Comparison of ENCODE assay signal across 28 cellular contexts in the genomic region with DNA sequence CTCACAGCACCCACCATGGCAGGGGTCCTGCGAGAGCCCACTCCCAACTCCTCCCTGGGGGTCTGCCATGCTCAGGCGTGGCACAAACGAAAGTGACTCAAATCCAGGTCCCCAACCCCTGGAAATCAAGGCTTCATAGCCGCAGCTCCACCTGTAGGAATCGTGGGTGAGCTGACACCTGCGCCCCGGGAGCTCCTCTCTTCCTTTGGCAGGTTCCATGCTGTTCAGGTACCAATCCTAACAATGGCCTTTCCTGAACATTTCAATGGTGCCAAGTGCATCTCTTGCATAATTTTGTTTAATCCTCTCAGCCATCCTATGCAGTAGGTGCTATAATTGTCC. TPM values are rescaled to one million over a fixed set of nuclear protein-coding genes. Genes with fewer than 3 reads are reported as not detected.
DNase-seq lines count a peak whose midpoint lies in the region; ATAC-seq, FAIRE-seq and TF ChIP-seq lines count a peak whose summit lies in the region.
"Had no signal": no experiment of that assay in that cellular context is flagged by ENCODE, and none has a peak within 500 bp of the region (broad histone marks: within the 10 kb centered on the region; RNA-seq: fewer than 3 reads in every experiment).

No MANE protein-coding gene starts in this region.

- H3K27ac ChIP-seq in GM23338 (ENCODE audit: low read depth) (no peak overlapping the region), H1 (ENCODE audit: low read depth, low read length) (no peak overlapping the region), osteoblast (ENCODE audit: low read depth, low read length) (no peak overlapping the region)
- H3K27ac ChIP-seq: SJSA1 had no signal

- peaks cover 6% of the 10 kb centered on the region for H3K27me3 Mint-ChIP-seq in GM23338 (ENCODE audit: insufficient read depth, low read depth, poor library complexity)

- peak; percentile 27 for ATAC-seq in GM23338
- ATAC-seq in left colon: no peak
- ATAC-seq: CD8-positive, alpha-beta T cell; GM12878; K562 had no signal

- no peaks in the 10 kb centered on the region for H3K9me3 Mint-ChIP-seq in GM23338
- H3K9me3 Mint-ChIP-seq: CD8-positive, alpha-beta T cell had no signal

- no peaks in the 10 kb centered on the region for H3K9me2 ChIP-seq in GM23338 (ENCODE audit: insufficient read depth)

- no peak overlapping the region for H2AK5ac ChIP-seq in H1 (ENCODE audit: low read depth, low read length)

- H3K23ac ChIP-seq in H1 (ENCODE audit: insufficient read length): no peak overlapping the region

- no peak overlapping the region for H2BK120ac ChIP-seq in H1 (replicated peaks; ENCODE audit: low read depth, low read length)

- H3F3A ChIP-seq in GM23338 (replicated peaks; ENCODE audit: low read depth): no peaks in the 10 kb centered on the region

- no peak overlapping the region for H3K14ac ChIP-seq in H1 (ENCODE audit: insufficient read length)

- no peak overlapping the region for H2BK15ac ChIP-seq in H1 (ENCODE audit: low read length)

- WGBS in H1 (ENCODE audit: extremely low coverage in 1 of 2, insufficient coverage in 1 of 2, insufficient read length in 1 of 2, insufficient replicate concordance in 2 of 2, low coverage in 1 of 2, low lambda C conversion rate in 2 of 2, missing lambda C conversion rate in 1 of 2), 2 experiments: 88% methylated on average over 7 of the region's 7 CpGs; no CpG with 5 or more reads in 1 of the 2 experiments

- no peak overlapping the region for H2BK20ac ChIP-seq in H1 (ENCODE audit: low read length)

- H3K4me1 ChIP-seq in GM23338 (ENCODE audit: insufficient read depth) (peaks cover 3% of the 10 kb centered on the region; the same call in 1 of the 2 replicates), H1 (replicated peaks in 1 of 4; ENCODE audit: control insufficient read depth in 3 of 4, insufficient read depth in 4 of 4, low read length in 3 of 4) (peaks cover 0 to 10% (median 8%) of the 10 kb centered on the region in 4 experiments; a peak in 6 of 7 replicates), osteoblast (ENCODE audit: insufficient read depth, low read length) (no peaks in the 10 kb centered on the region)
- H3K4me1 ChIP-seq: HAP-1, SJSA1 had no signal

- no peak overlapping the region for H3K27ac Mint-ChIP-seq in GM23338
- H3K27ac Mint-ChIP-seq: CD8-positive, alpha-beta T cell had no signal

- H2BK12ac ChIP-seq in H1 (ENCODE audit: low read depth, low read length): no peak overlapping the region

- peak; percentile 2 to 18; a peak in 2 of 4 replicates for TF ChIP-seq RAD21 in H1 (IDR thresholded peaks at IDR 0.05 in 1 of 2, conservative IDR thresholded peaks at IDR 0.05 in 1 of 2; ENCODE audit: low read depth in 2 of 2, low read length in 2 of 2)

- no peak overlapping the region for H3K9ac ChIP-seq in H1 (replicated peaks in 1 of 4; ENCODE audit: extremely low read depth in 1 of 4, low read depth in 3 of 4, low read length in 3 of 4)

- H3K18ac ChIP-seq in H1 (ENCODE audit: extremely low read depth, low read length): no peak overlapping the region

- H3K27me3 ChIP-seq in GM23338 (ENCODE audit: insufficient read depth) (no peaks in the 10 kb centered on the region), H1 (replicated peaks in 1 of 4; ENCODE audit: control insufficient read depth in 3 of 4, extremely low read depth in 1 of 4, insufficient read depth in 3 of 4, low read length in 3 of 4) (no peaks in the 10 kb centered on the region), osteoblast (ENCODE audit: insufficient read depth, low read length) (peaks cover 5% of the 10 kb centered on the region)

- no peak for TF ChIP-seq POLR2A in H1 (IDR thresholded peaks at IDR 0.05; ENCODE audit: control extremely low read depth in 1 of 2, low read depth in 2 of 2, low read length in 2 of 2)

- CTCF ChIA-PET in H1 (lab: Charles Lee; ENCODE audit: partially characterized antibody): interaction anchor here (0.6 to 4.9 kb wide), 14 partner anchors 10 to 764 kb away, joined by 3 to 27 read pairs (median 6); no protein-coding TSS in a partner anchor

- H3K56ac ChIP-seq in H1 (replicated peaks; ENCODE audit: insufficient read length, low read depth, low read length): no peak overlapping the region

- H4K20me1 ChIP-seq in GM23338 (replicated peaks; ENCODE audit: insufficient read depth) (no peaks in the 10 kb centered on the region), H1 (replicated peaks in 1 of 2; ENCODE audit: control insufficient read depth in 1 of 2, insufficient read depth in 2 of 2, low read length in 2 of 2) (no peaks in the 10 kb centered on the region), osteoblast (ENCODE audit: insufficient read depth, low read length) (no peaks in the 10 kb centered on the region)

- TF ChIP-seq EP300 in H1 (IDR thresholded peaks at IDR 0.05; ENCODE audit: borderline replicate concordance in 1 of 2, low read depth in 2 of 2, low read length in 2 of 2): no peak

- in situ Hi-C loops in GM13976 (cut with MboI; ENCODE audit: low sequenced_read_pairs, unreplicated experiment): no loop called here

- DNase-seq in GM13976 (ENCODE audit: low spot score) (peak; percentile 21), GM23338 (ENCODE audit: low spot score) (peak; percentile 47), H1 (ENCODE audit: low read depth in 1 of 2, low spot score in 2 of 2) (no peak), osteoblast (ENCODE audit: insufficient read length, low spot score, missing footprints) (peak; percentile 26), NCI-H345 (lab: John Stamatoyannopoulos, UW) (no peak), left colon (no peak)
- no peak for DNase-seq in stimulated activated naive CD4-positive, alpha-beta T cell (lab: John Stamatoyannopoulos, UW)
- DNase-seq: C1 segment of cervical spinal cord; Caco-2; CD8-positive, alpha-beta T cell; GDM1; MV-4-11; NCI-H1105; NCI-H146; NCI-H1930; NCI-H2107; NCI-H446; NCI-H524 treated with DMSO at 0.1 percent for 48 hours; NCI-H774 had no signal

- no peak overlapping the region for H2AFZ ChIP-seq in GM23338
- H2AFZ ChIP-seq in H1 (ENCODE audit: low read length): no peak overlapping the region; the same call in 1 of the 2 replicates
- H2AFZ ChIP-seq in osteoblast (ENCODE audit: low read length): no peak overlapping the region

- H3K36me3 Mint-ChIP-seq in GM23338 (ENCODE audit: low read depth): no peaks in the 10 kb centered on the region
- H3K36me3 Mint-ChIP-seq: CD8-positive, alpha-beta T cell had no signal

- no peaks in the 10 kb centered on the region for H3K79me1 ChIP-seq in H1 (ENCODE audit: low read depth, low read length)

- no peak overlapping the region for H2BK5ac ChIP-seq in H1 (ENCODE audit: low read depth, low read length)

- no peaks in the 10 kb centered on the region for H3K23me2 ChIP-seq in H1 (ENCODE audit: low read depth, low read length)

- H3K36me3 ChIP-seq in GM23338 (ENCODE audit: insufficient read depth) (no peaks in the 10 kb centered on the region), H1 (ENCODE audit: control insufficient read depth in 2 of 4, insufficient read depth in 4 of 4, low read length in 3 of 4) (no peaks in the 10 kb centered on the region), osteoblast (ENCODE audit: insufficient read depth, low read length) (no peaks in the 10 kb centered on the region)
- H3K36me3 ChIP-seq: HAP-1, SJSA1 had no signal

- TF ChIP-seq CTCF in GM13976 (IDR thresholded peaks at IDR 0.05; ENCODE audit: borderline replicate concordance, control extremely low read depth, extremely low read depth, insufficient read depth, missing control alignments) (no peak), GM23338 (conservative IDR thresholded peaks at IDR 0.05; ENCODE audit: low read depth in 2 of 2) (peak in 1 of 2 experiments; percentile 36; a peak in 2 of 4 replicates), H1 (IDR thresholded peaks at IDR 0.05; ENCODE audit: control extremely low read depth in 1 of 3, insufficient read depth in 1 of 3, low read depth in 1 of 3, low read length in 3 of 3) (peak in 2 of 3 experiments; percentile 9 to 39; a peak in 2 of 4 replicates), osteoblast (IDR thresholded peaks at IDR 0.05; ENCODE audit: extremely low read depth, low read depth, low read length) (no peak)

- no peak overlapping the region for H4K5ac ChIP-seq in H1 (ENCODE audit: insufficient read length, low read depth, low read length)

- H3K4me2 ChIP-seq in GM23338 (no peak overlapping the region), H1 (ENCODE audit: insufficient read depth in 1 of 2, low read depth in 2 of 2, low read length in 2 of 2) (no peak overlapping the region), osteoblast (ENCODE audit: insufficient read depth, low read length) (no peak overlapping the region)

- POLR2A ChIA-PET in H1 (lab: Charles Lee; ENCODE audit: partially characterized antibody): interaction anchor here (0.7 to 5.4 kb wide), 4 partner anchors 21 to 93 kb away, joined by 3 to 46 read pairs (median 3); partner anchors contain the start of genes MFN2 and NPPA

- H3K4me3 ChIP-seq in GM23338: no peak overlapping the region
- no peak overlapping the region for H3K4me3 ChIP-seq in H1 (ENCODE audit: extremely low read depth in 1 of 4, insufficient read depth in 2 of 4, low read depth in 3 of 4, low read length in 4 of 4)
- H3K4me3 ChIP-seq in osteoblast (ENCODE audit: insufficient read depth, low read length): no peak overlapping the region
- H3K4me3 ChIP-seq: GM12878, HAP-1, K562, SJSA1 had no signal

- no peak overlapping the region for H4K8ac ChIP-seq in H1 (ENCODE audit: extremely low read depth, insufficient read depth, low read length)

- H3K79me2 ChIP-seq in GM23338 (replicated peaks; ENCODE audit: insufficient read depth) (no peaks in the 10 kb centered on the region), H1 (ENCODE audit: control insufficient read depth in 1 of 2, insufficient read depth in 2 of 2, low read length in 2 of 2) (no peaks in the 10 kb centered on the region), osteoblast (ENCODE audit: insufficient read depth, low read length) (no peaks in the 10 kb centered on the region)

- no peak overlapping the region for H3K4ac ChIP-seq in H1 (replicated peaks; ENCODE audit: insufficient read length, low read depth, low read length)

- peaks cover 11% of the 10 kb centered on the region for H3K4me1 Mint-ChIP-seq in GM23338

- H3K4me3 Mint-ChIP-seq in GM23338: no peak overlapping the region
- H3K4me3 Mint-ChIP-seq: CD8-positive, alpha-beta T cell had no signal

- H3K9me3 ChIP-seq in H1 (ENCODE audit: insufficient read depth in 2 of 2, low read depth in 1 of 2, low read length in 1 of 2) (no peaks in the 10 kb centered on the region), osteoblast (ENCODE audit: low read depth, low read length) (no peaks in the 10 kb centered on the region)
- H3K9me3 ChIP-seq: Caco-2, HAP-1, SJSA1 had no signal

- FAIRE-seq in H1 (lab: Jason Lieb, UNC): no peak
- FAIRE-seq: GM12878, HTR-8/SVneo, K562, RCC 7860 had no signal

- no peak overlapping the region for H4K91ac ChIP-seq in H1 (replicated peaks; ENCODE audit: insufficient read length, low read length)

- intact Hi-C loops in left colon (cut with DNase I, micrococcal nuclease): no loop called here

RNA-seq across cellular contexts. Expression of gene NPPB, which starts 28.9 kb away (rescaled TPM):
- total RNA-seq in GM23338 (2014; rRNA removed; shearing (Covaris generic)): not detected in 2 replicates
- 0.95 and 1.1 TPM in 2 replicates for polyA plus RNA-seq in GM23338 (2016; fragmentation: Nextera tagmentation; extraction: Ambion mirVana)
- total RNA-seq in H1 (2021; fragmentation: NEBNext Ultra II Directional; extraction: Animal tissue kit (Norgen Biotek cat#: 25700)): 0.91 and 1.2 TPM in 2 replicates
- polyA plus RNA-seq in H1 (2011; rRNA removed): 0.36 and 0.77 TPM in 2 replicates
- polyA plus RNA-seq in H1 (2011; cell fraction: cytosol; rRNA removed): 0.18 TPM
- polyA plus RNA-seq in H1 (2011; cell fraction: nucleus; rRNA removed): 0.19 TPM
- polyA plus RNA-seq in H1 (2012, experiment 1 of 2): 0.27 to 0.49 TPM in 2 of 4 replicates, not detected in the others
- polyA plus RNA-seq in H1 (2012, experiment 2 of 2): 0.67 TPM
- polyA plus RNA-seq in H1 (2013, experiment 1 of 2): 1.8 TPM
- 2.2 TPM for polyA plus RNA-seq in H1 (2013, experiment 2 of 2)
- polyA minus RNA-seq in H1 (2011; rRNA and poly(A)+ RNA removed): not detected in 2 replicates
- not detected for polyA minus RNA-seq in H1 (2011; cell fraction: cytosol; rRNA and poly(A)+ RNA removed)
- polyA minus RNA-seq in H1 (2011; cell fraction: nucleus; rRNA and poly(A)+ RNA removed): not detected
- total RNA-seq in osteoblast: not detected in 2 replicates
- total RNA-seq in left colon: not detected
- total RNA-seq: A673; CD8-positive, alpha-beta T cell; GM12878; K562; LHCN-M2; MCF 10A had no signal
- polyA plus RNA-seq: GM12878, K562 had no signal

RNA-seq across cellular contexts. Expression of gene KIAA2013, which starts 38.6 kb away (rescaled TPM):
- total RNA-seq in GM23338 (2014; rRNA removed; shearing (Covaris generic)): 77.8 and 83.2 TPM in 2 replicates
- 15.7 and 19.4 TPM in 2 replicates for polyA plus RNA-seq in GM23338 (2016; fragmentation: Nextera tagmentation; extraction: Ambion mirVana)
- 37.9 and 38.8 TPM in 2 replicates for total RNA-seq in H1 (2021; fragmentation: NEBNext Ultra II Directional; extraction: Animal tissue kit (Norgen Biotek cat#: 25700))
- 114 and 120 TPM in 2 replicates for polyA plus RNA-seq in H1 (2011; rRNA removed)
- polyA plus RNA-seq in H1 (2011; cell fraction: cytosol; rRNA removed): 76.1 TPM
- 74.5 TPM for polyA plus RNA-seq in H1 (2011; cell fraction: nucleus; rRNA removed)
- 19.4 to 35.8 TPM (median 34.2 TPM) in 4 replicates for polyA plus RNA-seq in H1 (2012, experiment 1 of 2)
- polyA plus RNA-seq in H1 (2012, experiment 2 of 2): 38.0 TPM
- polyA plus RNA-seq in H1 (2013, experiment 1 of 2): 43.1 TPM
- 43.5 TPM for polyA plus RNA-seq in H1 (2013, experiment 2 of 2)
- 28.4 and 31.5 TPM in 2 replicates for polyA minus RNA-seq in H1 (2011; rRNA and poly(A)+ RNA removed)
- polyA minus RNA-seq in H1 (2011; cell fraction: cytosol; rRNA and poly(A)+ RNA removed): 36.6 TPM
- 25.4 TPM for polyA minus RNA-seq in H1 (2011; cell fraction: nucleus; rRNA and poly(A)+ RNA removed)
- 51.6 and 64.1 TPM in 2 replicates for total RNA-seq in osteoblast
- 100 to 1,000 TPM; 105 to 120 TPM for total RNA-seq in left colon

RNA-seq across cellular contexts. Expression of gene NPPA, which starts 40.1 kb away (rescaled TPM):
- not detected in 2 replicates for total RNA-seq in GM23338 (2014; rRNA removed; shearing (Covaris generic))
- polyA plus RNA-seq in GM23338 (2016; fragmentation: Nextera tagmentation; extraction: Ambion mirVana) (0.29 TPM in 1 of 2 replicates, not detected in the other), H1 (2011; rRNA removed) (not detected in 2 replicates)
- total RNA-seq in H1 (2021; fragmentation: NEBNext Ultra II Directional; extraction: Animal tissue kit (Norgen Biotek cat#: 25700)): not detected in 2 replicates
- not detected for polyA plus RNA-seq in H1 (2011; cell fraction: cytosol; rRNA removed)
- polyA plus RNA-seq in H1 (2011; cell fraction: nucleus; rRNA removed): not detected
- 0.28 to 0.62 TPM in 2 of 4 replicates, not detected in the others for polyA plus RNA-seq in H1 (2012, experiment 1 of 2)
- not detected for polyA plus RNA-seq in H1 (2012, experiment 2 of 2)
- polyA plus RNA-seq in H1 (2013, experiment 1 of 2): not detected
- not detected for polyA plus RNA-seq in H1 (2013, experiment 2 of 2)
- polyA minus RNA-seq in H1 (2011; rRNA and poly(A)+ RNA removed): not detected in 2 replicates
- not detected for polyA minus RNA-seq in H1 (2011; cell fraction: cytosol; rRNA and poly(A)+ RNA removed)
- polyA minus RNA-seq in H1 (2011; cell fraction: nucleus; rRNA and poly(A)+ RNA removed): not detected
- total RNA-seq in osteoblast (not detected in 2 replicates), left colon (not detected)
- total RNA-seq: A673; Caco-2; CD8-positive, alpha-beta T cell; GM12878; K562; LHCN-M2; MCF 10A; SJSA1 had no signal
- polyA plus RNA-seq: K562 had no signal

RNA-seq across cellular contexts. Expression of gene PLOD1, which starts 46.9 kb away (rescaled TPM):
- 56.3 and 62.9 TPM in 2 replicates for total RNA-seq in GM23338 (2014; rRNA removed; shearing (Covaris generic))
- polyA plus RNA-seq in GM23338 (2016; fragmentation: Nextera tagmentation; extraction: Ambion mirVana): 22.4 and 23.3 TPM in 2 replicates
- total RNA-seq in H1 (2021; fragmentation: NEBNext Ultra II Directional; extraction: Animal tissue kit (Norgen Biotek cat#: 25700)): 44.9 and 53.4 TPM in 2 replicates
- polyA plus RNA-seq in H1 (2011; rRNA removed): 51.8 and 68.5 TPM in 2 replicates
- polyA plus RNA-seq in H1 (2011; cell fraction: cytosol; rRNA removed): 54.5 TPM
- 96.5 TPM for polyA plus RNA-seq in H1 (2011; cell fraction: nucleus; rRNA removed)
- polyA plus RNA-seq in H1 (2012, experiment 1 of 2): 46.1 to 58.1 TPM (median 50.2 TPM) in 4 replicates
- polyA plus RNA-seq in H1 (2012, experiment 2 of 2): 47.5 TPM
- 89.8 TPM for polyA plus RNA-seq in H1 (2013, experiment 1 of 2)
- polyA plus RNA-seq in H1 (2013, experiment 2 of 2): 82.9 TPM
- 45.0 and 47.6 TPM in 2 replicates for polyA minus RNA-seq in H1 (2011; rRNA and poly(A)+ RNA removed)
- polyA minus RNA-seq in H1 (2011; cell fraction: cytosol; rRNA and poly(A)+ RNA removed): 55.1 TPM
- polyA minus RNA-seq in H1 (2011; cell fraction: nucleus; rRNA and poly(A)+ RNA removed): 24.3 TPM
- 242 and 281 TPM in 2 replicates for total RNA-seq in osteoblast
- total RNA-seq in left colon: 10 to 100 TPM; 36.4 to 49.8 TPM

Comparison
In these comparisons a context has a peak if more than half of its experiments do, and no peak if none do; other contexts are left out.
1. DNase-seq: peak in GM13976 (single experiment), GM23338 (single experiment) and osteoblast (single experiment); none in H1 (0 of 2), NCI-H345 (single experiment), left colon (0 of 2) and stimulated activated naive CD4-positive, alpha-beta T cell (0 of 6).
2. CTCF ChIP-seq: peak in H1 (2 of 3); none in GM13976 (single experiment) and osteoblast (single experiment).